In the genomic region with DNA sequence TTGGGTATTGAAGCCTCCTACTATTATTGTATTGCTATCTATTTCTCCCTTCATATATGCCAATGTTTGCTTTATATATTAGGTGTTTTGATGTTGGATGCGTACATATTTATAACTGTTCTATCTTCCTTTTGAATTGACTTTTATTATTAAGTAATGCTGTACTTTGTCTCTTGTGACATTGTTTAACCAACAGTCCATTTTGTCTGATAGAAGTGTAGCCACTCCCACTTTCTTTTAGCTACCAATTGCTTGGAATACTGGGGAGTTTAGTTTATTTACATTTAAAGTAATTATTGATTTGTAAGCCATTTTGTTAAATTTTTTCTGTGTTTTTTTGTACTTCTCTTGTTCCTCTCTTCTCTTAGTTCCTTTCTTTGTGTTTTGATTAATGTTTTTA, we compare ENCODE assay signal across 34 cellular contexts.
"Had no signal": no experiment of that assay in that cellular context is flagged by ENCODE, and none has a peak within 500 bp of the region (broad histone marks: within the 10 kb centered on the region; RNA-seq: fewer than 3 reads in every experiment).

No MANE protein-coding gene starts in this region.

- H3K9me3 ChIP-seq: adrenal gland, body of pancreas, breast epithelium had no signal

- H3K27me3 ChIP-seq: adrenal gland, body of pancreas, brain microvascular endothelial cell, breast epithelium had no signal

- H3K4me1 ChIP-seq: adrenal gland, body of pancreas, breast epithelium had no signal

- H3K27ac ChIP-seq: adrenal gland, body of pancreas, brain microvascular endothelial cell, breast epithelium, VCaP had no signal

- H3K4me3 ChIP-seq: adrenal gland, body of pancreas, breast epithelium had no signal

- FAIRE-seq: astrocyte, TTC549 had no signal

- H3K36me3 ChIP-seq: adrenal gland, brain microvascular endothelial cell, breast epithelium had no signal

- ATAC-seq: activated CD8-positive, alpha-beta T cell treated with anti-CD3 and anti-CD28 coated beads for 36 hours; activated naive CD4-positive, alpha-beta T cell treated with anti-CD3 and anti-CD28 coated beads, Interleukin-2, amount 50 U/mL, for 72 hours; activated T-cell treated with anti-CD3 and anti-CD28 coated beads, Interleukin-2, amount 50 U/mL, for 4 hours; activated T-cell treated with anti-CD3 and anti-CD28 coated beads, Interleukin-2, amount 50 U/mL, for 72 hours; activated T-helper 17 cell treated with anti-CD3 and anti-CD28 coated beads, Interleukin-2, amount 50 U/mL, for 72 hours; body of pancreas had no signal

- DNase-seq: activated B cell treated with CpG ODN at 0.5 μM for 24 hours; activated CD4-positive, alpha-beta memory T cell treated with anti-CD3 and anti-CD28 coated beads for 36 hours; activated CD4-positive, alpha-beta T cell treated with anti-CD3 and anti-CD28 coated beads for 4 hours; activated CD4-positive, alpha-beta T cell treated with anti-CD3 and anti-CD28 coated beads, Interleukin-2, amount 10 ng/mL, durations not matched to agents 24 days and 14 days; activated CD4-positive, alpha-beta T cell treated with anti-CD3 and anti-CD28 coated beads, Interleukin-2, amount 50 U/mL, for 1 hour; activated CD4-positive, alpha-beta T cell treated with anti-CD3 and anti-CD28 coated beads, Interleukin-2, amount 50 U/mL, for 4 hours; activated CD4-positive, CD25-positive, alpha-beta regulatory T cell treated with anti-CD3 and anti-CD28 coated beads, Interleukin-2, amount 50 U/mL, for 72 hours; activated CD8-positive, alpha-beta memory T cell treated with anti-CD3 and anti-CD28 coated beads, Interleukin-2, amount 50 U/mL, for 4 hours; activated CD8-positive, alpha-beta T cell treated with anti-CD3 and anti-CD28 coated beads for 36 hours; activated effector memory CD4-positive, alpha-beta T cell treated with anti-CD3 and anti-CD28 coated beads, Interleukin-2, amount 50 U/mL, for 16 hours; activated gamma-delta T cell treated with Interleukin-2 at 50 U/mL for 16 hours; activated naive CD4-positive, alpha-beta T cell; activated naive CD4-positive, alpha-beta T cell treated with anti-CD3 and anti-CD28 coated beads for 36 hours; activated naive CD4-positive, alpha-beta T cell treated with anti-CD3 and anti-CD28 coated beads, Interleukin-2, amount 50 U/mL, for 16 hours; activated naive CD8-positive, alpha-beta T cell treated with anti-CD3 and anti-CD28 coated beads for 36 hours; activated T-cell treated with anti-CD3 and anti-CD28 coated beads for 4 hours; activated T-cell treated with anti-CD3 and anti-CD28 coated beads, Interleukin-2, amount 50 U/mL, for 1 hour; activated T-cell treated with anti-CD3 and anti-CD28 coated beads, Interleukin-2, amount 50 U/mL, for 4 hours; activated T-cell treated with anti-CD3 and anti-CD28 coated beads, Interleukin-2, amount 50 U/mL, for 72 hours; adrenal gland; amniotic stem cell; aorta; body of pancreas; brain microvascular endothelial cell; central memory CD4-positive, alpha-beta T cell; T-helper 1 cell; T-helper 2 cell; T-helper 9 cell had no signal
